8 cellular contexts compared by ENCODE assay signal in the genomic region with DNA sequence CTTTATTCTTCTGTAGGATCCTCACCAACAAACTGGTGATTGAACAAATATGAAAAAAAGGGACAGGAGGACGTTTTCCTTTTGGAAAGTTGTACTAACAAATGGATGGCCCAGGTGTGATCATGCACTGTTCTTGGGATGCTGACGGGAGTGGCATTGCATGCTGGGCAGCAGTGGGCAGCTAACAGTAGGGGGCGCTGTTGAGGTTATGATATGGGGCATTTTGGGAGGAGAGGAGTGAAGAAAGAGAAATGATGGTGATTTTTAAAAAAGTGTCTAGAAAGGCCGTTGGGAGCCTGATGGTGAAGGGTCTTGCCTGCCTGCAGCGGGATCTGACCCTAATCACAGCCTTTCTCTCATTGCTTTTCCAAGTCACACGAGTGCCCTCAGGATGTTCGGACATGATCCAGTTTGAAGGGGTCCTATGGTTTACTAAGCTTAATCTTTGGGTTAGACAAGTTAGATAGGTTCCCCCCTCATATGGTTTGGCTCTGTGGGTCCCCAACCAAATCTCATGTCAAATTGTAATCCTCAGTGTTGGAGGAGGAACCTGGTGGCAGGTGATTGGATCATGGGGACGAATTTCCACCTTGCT. TPM values are rescaled to one million over a fixed set of nuclear protein-coding genes. Genes with fewer than 3 reads are reported as not detected.
A peak's percentile ranks its signal among the peaks of the same experiment; 100 is the strongest.
DNase-seq lines count a peak whose midpoint lies in the region; ATAC-seq, FAIRE-seq and TF ChIP-seq lines count a peak whose summit lies in the region.

No MANE protein-coding gene starts in this region.

- no peak overlapping the region for H3K4me2 ChIP-seq in OCI-LY7 (ENCODE audit: low read length)

- DNase-seq in D721Med (ENCODE audit: insufficient read length, low spot score) (no peak), OCI-LY7 (ENCODE audit: low spot score) (peak; percentile 39), lower lobe of right lung (no peak), NCI-H446 (lab: John Stamatoyannopoulos, UW) (no peak), ascending aorta (ENCODE audit: low spot score in 2 of 2) (no peak)
- DNase-seq in activated naive CD4-positive, alpha-beta T cell (lab: John Stamatoyannopoulos, UW): peak in 3 of 4 experiments; percentile 5 to 13 (median 8)

- no peaks in the 10 kb centered on the region for H3K9me2 ChIP-seq in OCI-LY7 (ENCODE audit: insufficient read depth, low read length)

- CTCF ChIA-PET in OCI-LY7 (lab: Charles Lee; ENCODE audit: unreplicated experiment): no interaction called here

- H4K20me1 ChIP-seq in OCI-LY7 (ENCODE audit: insufficient read depth, low read length): no peaks in the 10 kb centered on the region

- BruUV-seq in OCI-LY7 (replicated peaks; lab: Mats Ljungman, UMichigan): no TSS peak

- H3K9me3 ChIP-seq in OCI-LY7 (ENCODE audit: low read length) (no peaks in the 10 kb centered on the region), lower lobe of right lung (no peaks in the 10 kb centered on the region), ascending aorta (no peaks in the 10 kb centered on the region)

- H3K79me2 ChIP-seq in OCI-LY7 (ENCODE audit: insufficient read depth, low read depth, low read length): no peaks in the 10 kb centered on the region

- H3K36me3 ChIP-seq in OCI-LY7 (ENCODE audit: insufficient read depth, low read length): no peaks in the 10 kb centered on the region
- H3K36me3 ChIP-seq in lower lobe of right lung: no peaks in the 10 kb centered on the region
- H3K36me3 ChIP-seq in ascending aorta: no peaks in the 10 kb centered on the region

- no peak overlapping the region for H3K27ac ChIP-seq in OCI-LY7 (ENCODE audit: low read depth, low read length, poor library complexity, severe bottlenecking)
- no peak overlapping the region for H3K27ac ChIP-seq in lower lobe of right lung
- H3K27ac ChIP-seq in ascending aorta: no peak overlapping the region

- no peaks in the 10 kb centered on the region for H3K4me1 ChIP-seq in OCI-LY7 (ENCODE audit: insufficient read depth, low read length, poor library complexity, severe bottlenecking)
- peaks cover 4% of the 10 kb centered on the region for H3K4me1 ChIP-seq in lower lobe of right lung
- H3K4me1 ChIP-seq in ascending aorta: no peaks in the 10 kb centered on the region

- H3K27me3 ChIP-seq in lower lobe of right lung (ENCODE audit: low read depth): no peaks in the 10 kb centered on the region
- no peaks in the 10 kb centered on the region for H3K27me3 ChIP-seq in ascending aorta

- no peak for ATAC-seq in lower lobe of right lung
- ATAC-seq in GM21576 (IDR thresholded peaks at IDR 0.05; ENCODE audit: unreplicated experiment): no peak
- ATAC-seq in GM21717 (IDR thresholded peaks at IDR 0.05; ENCODE audit: unreplicated experiment): no peak

- FAIRE-seq in D721Med (lab: Jason Lieb, UNC): no peak

- peak; percentile 20 for TF ChIP-seq CTCF in D721Med (IDR thresholded peaks at IDR 0.05; ENCODE audit: insufficient read depth, missing control alignments)
- TF ChIP-seq CTCF in OCI-LY7 (conservative IDR thresholded peaks at IDR 0.05; ENCODE audit: low read length): peak; percentile 89
- peak; percentile 55 for TF ChIP-seq CTCF in lower lobe of right lung (IDR thresholded peaks at IDR 0.05)
- TF ChIP-seq CTCF in ascending aorta (IDR thresholded peaks at IDR 0.05): peak in 1 of 3 experiments; percentile 47

- H3K4me3 ChIP-seq in OCI-LY7 (ENCODE audit: low read depth, low read length, poor library complexity, severe bottlenecking) (no peak overlapping the region), lower lobe of right lung (no peak overlapping the region), ascending aorta (no peak overlapping the region)

- intact Hi-C loops in OCI-LY7 (cut with micrococcal nuclease; ENCODE audit: unreplicated experiment) (no loop called here), lower lobe of right lung (cut with DNase I) (no loop called here), ascending aorta (cut with DNase I) (no loop called here)

- H2AFZ ChIP-seq in OCI-LY7 (ENCODE audit: low read length): no peak overlapping the region

- POLR2A ChIA-PET in OCI-LY7 (lab: Charles Lee): interaction anchor here (0.8 kb wide), 1 partner anchor 126 kb away, joined by 5 read pairs; no protein-coding TSS in a partner anchor

RNA-seq across cellular contexts. Expression of a gene that starts 46.2 kb away (rescaled TPM):
- not detected in 2 replicates for total RNA-seq in OCI-LY7 (2014; rRNA removed; shearing (Covaris generic))
- total RNA-seq in OCI-LY7 (2022): 0.15 TPM in 1 of 2 replicates, not detected in the other
- 10.5 TPM for total RNA-seq in lower lobe of right lung
- total RNA-seq in ascending aorta: 0.21 TPM

Comparison
In these comparisons a context has a peak if more than half of its experiments do, and no peak if none do; other contexts are left out.
1. DNase-seq: peak in OCI-LY7 (single experiment) and activated naive CD4-positive, alpha-beta T cell (3 of 4); none in D721Med (single experiment), lower lobe of right lung (single experiment), NCI-H446 (0 of 2) and ascending aorta (0 of 2).